Comparison of ENCODE assay signal across 15 cellular contexts in the genomic region with DNA sequence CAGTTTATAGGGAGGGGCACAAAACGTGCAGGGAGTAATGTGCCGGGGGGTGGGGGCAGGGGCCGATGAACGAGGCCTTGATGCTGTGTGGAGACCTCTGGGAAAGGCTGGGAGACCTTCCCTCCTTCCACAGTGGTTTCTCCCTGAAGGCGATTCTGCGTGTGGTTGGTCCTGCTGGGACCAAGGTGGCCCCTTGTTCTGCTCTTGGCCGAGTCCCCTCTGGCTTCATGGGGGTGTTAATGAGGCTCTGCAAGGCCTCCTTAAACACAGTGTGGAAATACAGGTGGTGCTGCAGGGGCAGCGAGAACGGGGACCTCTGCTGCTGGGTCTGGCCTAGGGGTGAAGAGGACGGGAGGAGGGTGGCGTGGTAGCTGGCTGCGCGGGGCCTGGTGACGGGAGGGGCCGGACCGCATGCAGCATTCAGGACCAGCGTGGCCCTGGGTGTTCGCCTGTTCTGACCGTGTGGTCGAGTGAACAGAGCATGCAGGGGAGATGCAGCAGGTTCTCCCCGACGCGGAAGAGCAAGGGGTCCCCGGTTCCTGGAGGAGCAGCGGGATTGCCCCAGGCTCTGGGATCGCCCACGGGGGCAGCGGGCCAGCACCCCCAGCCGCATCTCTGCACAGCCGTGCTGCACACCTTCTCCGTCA. TPM values are rescaled to one million over a fixed set of nuclear protein-coding genes. Genes with fewer than 3 reads are reported as not detected.
"Had no signal": no experiment of that assay in that cellular context is flagged by ENCODE, and none has a peak within 500 bp of the region (broad histone marks: within the 10 kb centered on the region; RNA-seq: fewer than 3 reads in every experiment).

No MANE protein-coding gene starts in this region.

- H3K27ac Mint-ChIP-seq: activated CD4-positive, alpha-beta memory T cell treated with anti-CD3 and anti-CD28 coated beads, Interleukin-2, amount 10 ng/mL, durations not matched to agents 7 days and 5 days; activated T-cell treated with anti-CD3 and anti-CD28 coated beads, Interleukin-2, amount 50 U/mL, for 72 hours; T-helper 1 cell treated with Interleukin-12 subunit alpha and Interleukin-12 subunit beta and Interleukin-4 antibody, amounts not matched to agents 30 μg/mL and 1 μg/mL, for 36 hours had no signal

- H3K4me1 Mint-ChIP-seq: activated CD4-positive, alpha-beta memory T cell treated with anti-CD3 and anti-CD28 coated beads, Interleukin-2, amount 10 ng/mL, durations not matched to agents 7 days and 5 days had no signal

- H3K4me3 ChIP-seq: dorsolateral prefrontal cortex, gastroesophageal sphincter, mucosa of descending colon, prostate gland, tibial artery had no signal

- H3K4me1 ChIP-seq: gastroesophageal sphincter, prostate gland, tibial artery had no signal

- H3K27ac ChIP-seq: dorsolateral prefrontal cortex, gastroesophageal sphincter, prostate gland, tibial artery had no signal

- ATAC-seq: gastroesophageal sphincter; left colon; mucosa of descending colon; naive thymus-derived CD8-positive, alpha-beta T cell had no signal

- H3K27me3 Mint-ChIP-seq: activated CD4-positive, alpha-beta memory T cell treated with anti-CD3 and anti-CD28 coated beads, Interleukin-2, amount 10 ng/mL, durations not matched to agents 7 days and 5 days; naive thymus-derived CD8-positive, alpha-beta T cell had no signal

- H3K9me3 ChIP-seq: mucosa of descending colon, prostate gland had no signal

- H3K27me3 ChIP-seq: dorsolateral prefrontal cortex, gastroesophageal sphincter, tibial artery had no signal

- H3K4me3 Mint-ChIP-seq: activated CD4-positive, alpha-beta memory T cell treated with anti-CD3 and anti-CD28 coated beads, Interleukin-2, amount 10 ng/mL, durations not matched to agents 7 days and 5 days; activated T-cell treated with anti-CD3 and anti-CD28 coated beads, Interleukin-2, amount 50 U/mL, for 72 hours; naive thymus-derived CD8-positive, alpha-beta T cell; T-helper 1 cell treated with Interleukin-12 subunit alpha and Interleukin-12 subunit beta and Interleukin-4 antibody, amounts not matched to agents 30 μg/mL and 1 μg/mL, for 36 hours had no signal

- DNase-seq: activated CD4-positive, alpha-beta memory T cell treated with anti-CD3 and anti-CD28 coated beads, Interleukin-2, amount 10 ng/mL, durations not matched to agents 7 days and 5 days; activated CD4-positive, alpha-beta T cell treated with anti-CD3 and anti-CD28 coated beads for 4 hours; activated T-cell treated with anti-CD3 and anti-CD28 coated beads, Interleukin-2, amount 50 U/mL, for 72 hours; naive thymus-derived CD8-positive, alpha-beta T cell; nucleus accumbens; right cardiac atrium; SHP77 treated with DMSO at 0.1 percent for 48 hours; stimulated activated CD4-positive, alpha-beta T cell treated with anti-CD3 and anti-CD28 coated beads, Interleukin-1b, Interleukin-23, amount 100 ng/mL, for 48 hours had no signal

RNA-seq across cellular contexts. Expression of a gene that starts 42.1 kb away (rescaled TPM):
- total RNA-seq: activated CD4-positive, alpha-beta memory T cell treated with anti-CD3 and anti-CD28 coated beads, Interleukin-2, amount 10 ng/mL, durations not matched to agents 7 days and 5 days; activated T-cell treated with anti-CD3 and anti-CD28 coated beads, Interleukin-2, amount 50 U/mL, for 72 hours; left colon; naive thymus-derived CD8-positive, alpha-beta T cell had no signal
- polyA plus RNA-seq: naive thymus-derived CD8-positive, alpha-beta T cell; right cardiac atrium had no signal
